ENCODE assay signal across 34 cellular contexts in the genomic region with DNA sequence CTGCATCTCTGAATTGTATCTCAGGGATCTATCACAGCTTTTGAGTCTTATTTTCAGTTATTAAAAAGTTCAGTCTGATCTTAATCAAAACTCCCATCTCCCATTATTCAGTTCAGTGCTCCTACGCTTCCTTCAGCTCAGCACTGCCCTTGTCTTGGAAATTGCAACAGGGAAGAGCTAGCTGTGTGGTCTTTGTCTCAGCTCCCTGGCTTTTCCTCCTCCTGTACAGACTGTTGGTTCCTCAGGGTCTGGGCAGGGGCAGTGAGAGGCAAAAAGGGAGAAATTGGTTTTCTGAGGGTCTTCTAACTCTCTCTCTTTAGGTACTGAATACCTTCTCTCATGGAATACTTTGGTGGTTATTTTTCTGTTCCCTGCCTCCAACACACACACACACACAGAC. TPM values are rescaled to one million over a fixed set of nuclear protein-coding genes. Genes with fewer than 3 reads are reported as not detected.
"Had no signal": no experiment of that assay in that cellular context is flagged by ENCODE, and none has a peak within 500 bp of the region (broad histone marks: within the 10 kb centered on the region; RNA-seq: fewer than 3 reads in every experiment).

No MANE protein-coding gene starts in this region.

- H3K9me3 Mint-ChIP-seq: activated CD8-positive, alpha-beta T cell treated with anti-CD3 and anti-CD28 coated beads for 36 hours; activated naive CD4-positive, alpha-beta T cell treated with anti-CD3 and anti-CD28 coated beads, Interleukin-2, amount 50 U/mL, for 24 hours; activated naive CD8-positive, alpha-beta T cell treated with anti-CD3 and anti-CD28 coated beads, Interleukin-2, amount 50 U/mL, for 24 hours; activated T-cell treated with anti-CD3 and anti-CD28 coated beads, Interleukin-2, amount 50 U/mL, for 4 hours; brain had no signal

- H3K27me3 ChIP-seq: adrenal gland, breast epithelium, cardiac muscle cell, colonic mucosa, gastroesophageal sphincter had no signal

- H3K36me3 ChIP-seq: adrenal gland, breast epithelium, cardiac muscle cell, colonic mucosa, esophagus squamous epithelium, gastroesophageal sphincter, heart right ventricle had no signal

- H3K4me3 ChIP-seq: adrenal gland, breast epithelium, cardiac muscle cell, colonic mucosa, esophagus squamous epithelium, gastroesophageal sphincter, heart right ventricle had no signal

- H3K9me3 ChIP-seq: adrenal gland, breast epithelium, colonic mucosa, esophagus squamous epithelium had no signal

- H3K4me1 ChIP-seq: adrenal gland, breast epithelium, colonic mucosa, esophagus squamous epithelium, gastroesophageal sphincter, heart right ventricle had no signal

- H3K4me3 Mint-ChIP-seq: activated B cell treated with CpG ODN at 0.5 μM for 24 hours; activated CD8-positive, alpha-beta T cell treated with anti-CD3 and anti-CD28 coated beads for 36 hours; activated naive CD4-positive, alpha-beta T cell treated with anti-CD3 and anti-CD28 coated beads for 36 hours; activated naive CD4-positive, alpha-beta T cell treated with anti-CD3 and anti-CD28 coated beads, Interleukin-2, amount 50 U/mL, for 24 hours; activated naive CD8-positive, alpha-beta T cell treated with anti-CD3 and anti-CD28 coated beads for 36 hours; activated naive CD8-positive, alpha-beta T cell treated with anti-CD3 and anti-CD28 coated beads, Interleukin-2, amount 50 U/mL, for 24 hours; activated T-cell treated with anti-CD3 and anti-CD28 coated beads, Interleukin-2, amount 50 U/mL, for 4 hours; activated T-helper 17 cell treated with anti-CD3 and anti-CD28 coated beads, Interleukin-2, amount 50 U/mL, for 72 hours; brain had no signal

- H3K27ac ChIP-seq: adrenal gland, breast epithelium, cardiac muscle cell, colonic mucosa, epithelial cell of prostate, esophagus squamous epithelium, gastroesophageal sphincter, heart right ventricle had no signal

- DNase-seq: activated B cell treated with CpG ODN at 0.5 μM for 24 hours; activated CD4-positive, alpha-beta T cell treated with anti-CD3 and anti-CD28 coated beads for 48 hours; activated CD4-positive, alpha-beta T cell treated with anti-CD3 and anti-CD28 coated beads, Interleukin-2, amount 50 U/mL, for 1 hour; activated CD4-positive, alpha-beta T cell treated with anti-CD3 and anti-CD28 coated beads, Interleukin-2, amount 50 U/mL, for 48 hours; activated CD8-positive, alpha-beta memory T cell treated with anti-CD3 and anti-CD28 coated beads for 24 hours; activated CD8-positive, alpha-beta T cell treated with anti-CD3 and anti-CD28 coated beads for 36 hours; activated effector memory CD4-positive, alpha-beta T cell treated with Interleukin-2 at 50 U/mL for 16 hours; activated gamma-delta T cell treated with Interleukin-2 at 50 U/mL for 16 hours; activated naive CD4-positive, alpha-beta T cell treated with anti-CD3 and anti-CD28 coated beads for 36 hours; activated naive CD8-positive, alpha-beta T cell treated with anti-CD3 and anti-CD28 coated beads for 36 hours; activated naive CD8-positive, alpha-beta T cell treated with anti-CD3 and anti-CD28 coated beads, Interleukin-2, amount 50 U/mL, for 24 hours; activated T-cell treated with anti-CD3 and anti-CD28 coated beads, Interleukin-2, amount 50 U/mL, for 4 hours; adrenal gland; amygdala; aorta; central memory CD4-positive, alpha-beta T cell; cerebellar nuclear complex; colonic mucosa; effector CD8-positive, alpha-beta T cell; esophagus squamous epithelium; foreskin melanocyte; heart right ventricle; T-helper 2 cell had no signal

- ATAC-seq: activated CD4-positive, CD25-positive, alpha-beta regulatory T cell treated with anti-CD3 and anti-CD28 coated beads, Interleukin-2, amount 50 U/mL, for 24 hours; activated CD8-positive, alpha-beta T cell treated with anti-CD3 and anti-CD28 coated beads for 36 hours; activated T-cell treated with anti-CD3 and anti-CD28 coated beads, Interleukin-2, amount 50 U/mL, for 4 hours; gastroesophageal sphincter; heart right ventricle had no signal

- H3K36me3 Mint-ChIP-seq: activated naive CD4-positive, alpha-beta T cell treated with anti-CD3 and anti-CD28 coated beads, Interleukin-2, amount 50 U/mL, for 24 hours; activated naive CD8-positive, alpha-beta T cell treated with anti-CD3 and anti-CD28 coated beads for 36 hours; brain had no signal

- H3K4me1 Mint-ChIP-seq: activated B cell treated with CpG ODN at 0.5 μM for 24 hours; activated naive CD4-positive, alpha-beta T cell treated with anti-CD3 and anti-CD28 coated beads, Interleukin-2, amount 50 U/mL, for 24 hours; activated T-helper 17 cell treated with anti-CD3 and anti-CD28 coated beads, Interleukin-2, amount 50 U/mL, for 72 hours had no signal

- H3K27ac Mint-ChIP-seq: activated B cell treated with CpG ODN at 0.5 μM for 24 hours; activated CD8-positive, alpha-beta T cell treated with anti-CD3 and anti-CD28 coated beads for 36 hours; activated naive CD4-positive, alpha-beta T cell treated with anti-CD3 and anti-CD28 coated beads for 36 hours; activated naive CD4-positive, alpha-beta T cell treated with anti-CD3 and anti-CD28 coated beads, Interleukin-2, amount 50 U/mL, for 24 hours; activated naive CD8-positive, alpha-beta T cell treated with anti-CD3 and anti-CD28 coated beads for 36 hours; activated naive CD8-positive, alpha-beta T cell treated with anti-CD3 and anti-CD28 coated beads, Interleukin-2, amount 50 U/mL, for 24 hours; activated T-helper 17 cell treated with anti-CD3 and anti-CD28 coated beads, Interleukin-2, amount 50 U/mL, for 72 hours; brain had no signal

RNA-seq across cellular contexts. Expression of a gene that starts 48.2 kb away (rescaled TPM):
- total RNA-seq: activated B cell treated with CpG ODN at 0.5 μM for 24 hours; activated T-cell treated with anti-CD3 and anti-CD28 coated beads, Interleukin-2, amount 50 U/mL, for 4 hours; activated T-helper 17 cell treated with anti-CD3 and anti-CD28 coated beads, Interleukin-2, amount 50 U/mL, for 72 hours; dermis microvascular lymphatic vessel endothelial cell; endothelial cell of umbilical vein; T-helper 1 cell treated with Interleukin-12 subunit alpha and Interleukin-12 subunit beta and Interleukin-4 antibody, amounts not matched to agents 30 ng/mL and 1 ng/mL, for 36 hours had no signal
- polyA plus RNA-seq: endothelial cell of umbilical vein had no signal
